Comparison of ENCODE assay signal across 8 cellular contexts in genomic region chr2:173962036-173962435, GRCh38. TPM values are rescaled to one million over a fixed set of nuclear protein-coding genes. Genes with fewer than 3 reads are reported as not detected.
DNase-seq lines count a peak whose midpoint lies in the region; ATAC-seq and TF ChIP-seq lines count a peak whose summit lies in the region.

No MANE protein-coding gene starts in this region.

- H3K79me2 ChIP-seq in fibroblast of lung (ENCODE audit: control insufficient read depth, insufficient read depth, low read length), result peaks cover 62% of the 10 kb centered on the region

- no peaks in the 10 kb centered on the region for H3K27me3 Mint-ChIP-seq in stimulated activated naive B cell treated with anti-CD40 and anti-IgM and Interleukin-4, amounts not matched to agents 10 μg/mL and 1 μg/mL and 100 μg/mL, for 72 hours

- no peaks in the 10 kb centered on the region for H4K20me1 ChIP-seq in fibroblast of lung (ENCODE audit: control insufficient read depth, extremely low read depth, insufficient read depth, low read length)

- DNase-seq in SIG-M5 treated with dmso at 0.1 percent for 504 hours (lab: John Stamatoyannopoulos, UW; ENCODE audit: unreplicated experiment) (peak; percentile 67), SIG-M5 (lab: John Stamatoyannopoulos, UW) (no peak), RWPE2 (ENCODE audit: low spot score) (no peak), fibroblast of lung (ENCODE audit: low read depth in 2 of 2) (peak in 1 of 2 donors; percentile 41), hepatic stellate cell (ENCODE audit: low spot score) (no peak), NCI-H524 (lab: John Stamatoyannopoulos, UW) (no peak)
- DNase-seq in stimulated activated naive B cell treated with anti-CD40 and anti-IgM and Interleukin-4, amounts not matched to agents 10 μg/mL and 1 μg/mL and 100 μg/mL, for 72 hours, result no peak

- H3K36me3 ChIP-seq in RWPE2 (ENCODE audit: low read depth) (peaks cover 26% of the 10 kb centered on the region), fibroblast of lung (ENCODE audit: control insufficient read depth, insufficient read depth, low read length) (no peaks in the 10 kb centered on the region)

- H3K27ac ChIP-seq in RWPE2 (ENCODE audit: poor library complexity, severe bottlenecking) (peak overlapping the region; percentile 98), fibroblast of lung (ENCODE audit: insufficient read depth, low read length) (no peak overlapping the region)

- H3K4me1 ChIP-seq in RWPE2 (ENCODE audit: insufficient read depth, poor library complexity, severe bottlenecking) (peaks cover 33% of the 10 kb centered on the region), fibroblast of lung (ENCODE audit: control insufficient read depth, extremely low read depth, insufficient read depth, low read length) (peaks cover 6% of the 10 kb centered on the region)

- H3K4me1 Mint-ChIP-seq in stimulated activated naive B cell treated with anti-CD40 and anti-IgM and Interleukin-4, amounts not matched to agents 10 μg/mL and 1 μg/mL and 100 μg/mL, for 72 hours, result peaks cover 32 to 55% of the 10 kb centered on the region in 2 donors

- H2AFZ ChIP-seq in fibroblast of lung (ENCODE audit: low read length), result no peak overlapping the region

- peaks cover 0 to 2% of the 10 kb centered on the region in 2 donors for H3K9me3 Mint-ChIP-seq in stimulated activated naive B cell treated with anti-CD40 and anti-IgM and Interleukin-4, amounts not matched to agents 10 μg/mL and 1 μg/mL and 100 μg/mL, for 72 hours

- H3K27ac Mint-ChIP-seq in stimulated activated naive B cell treated with anti-CD40 and anti-IgM and Interleukin-4, amounts not matched to agents 10 μg/mL and 1 μg/mL and 100 μg/mL, for 72 hours, result peak overlapping the region; percentile 65

- H3K9ac ChIP-seq in fibroblast of lung (ENCODE audit: insufficient read depth, low read length), result no peak overlapping the region

- peaks cover 29 to 58% of the 10 kb centered on the region in 2 donors for H3K36me3 Mint-ChIP-seq in stimulated activated naive B cell treated with anti-CD40 and anti-IgM and Interleukin-4, amounts not matched to agents 10 μg/mL and 1 μg/mL and 100 μg/mL, for 72 hours

- H3K9me3 ChIP-seq in RWPE2 (ENCODE audit: severe bottlenecking) (peaks cover 4% of the 10 kb centered on the region), fibroblast of lung (ENCODE audit: control insufficient read depth, insufficient read depth, low read depth, low read length) (no peaks in the 10 kb centered on the region)

- H3K4me3 Mint-ChIP-seq in stimulated activated naive B cell treated with anti-CD40 and anti-IgM and Interleukin-4, amounts not matched to agents 10 μg/mL and 1 μg/mL and 100 μg/mL, for 72 hours, result peak overlapping the region; percentile 77 to 99

- H3K4me3 ChIP-seq in RWPE2 (ENCODE audit: severe bottlenecking) (peak overlapping the region; percentile 52), fibroblast of lung (replicated peaks in 1 of 4; ENCODE audit: control extremely low read depth in 1 of 4, insufficient read depth in 1 of 4, low read depth in 3 of 4, low read length in 4 of 4) (peak overlapping the region; percentile 79 to 99 (median 89))

- no peak for TF ChIP-seq CTCF in RWPE2 (IDR thresholded peaks at IDR 0.05; ENCODE audit: poor library complexity, severe bottlenecking)
- no peak for TF ChIP-seq CTCF in fibroblast of lung (conservative IDR thresholded peaks at IDR 0.05 in 1 of 2, IDR thresholded peaks at IDR 0.05 in 1 of 2; ENCODE audit: low read depth in 1 of 2, low read length in 2 of 2)

- ATAC-seq in RWPE2 (ENCODE audit: low read depth), result no peak
- ATAC-seq in stimulated activated naive B cell treated with anti-CD40 and anti-IgM and Interleukin-4, amounts not matched to agents 10 μg/mL and 1 μg/mL and 100 μg/mL, for 72 hours (replicated peaks), result no peak
- ATAC-seq in GM18909 (IDR thresholded peaks at IDR 0.05; ENCODE audit: poor library complexity, unreplicated experiment), result no peak

- no peaks in the 10 kb centered on the region for H3K27me3 ChIP-seq in RWPE2 (ENCODE audit: insufficient read depth, poor library complexity, severe bottlenecking)
- H3K27me3 ChIP-seq in fibroblast of lung (ENCODE audit: control insufficient read depth, insufficient read depth, low read length), result no peaks in the 10 kb centered on the region

- H3K4me2 ChIP-seq in fibroblast of lung (ENCODE audit: extremely low read depth, insufficient read depth, low read length), result peak overlapping the region; percentile 92

RNA-seq across cellular contexts. Expression of gene SP3, which starts 3.1 kb away (rescaled TPM):
- 124 and 125 TPM in 2 replicates for total RNA-seq in fibroblast of lung
- polyA plus RNA-seq in fibroblast of lung, result 52.2 and 64.1 TPM in 2 replicates
- 33.3 and 34.4 TPM in 2 replicates for polyA plus RNA-seq in fibroblast of lung (2012)
- 36.7 and 44.8 TPM in 2 replicates for polyA minus RNA-seq in fibroblast of lung (ENCODE audit: low replicate concordance)
